Comparison of ENCODE assay signal across 9 cellular contexts in genomic region chr13:49641810-49642291, GRCh38. TPM values are rescaled to one million over a fixed set of nuclear protein-coding genes. Genes with fewer than 3 reads are reported as not detected.
A peak's percentile ranks its signal among the peaks of the same experiment; 100 is the strongest.
DNase-seq lines count a peak whose midpoint lies in the region; ATAC-seq and TF ChIP-seq lines count a peak whose summit lies in the region.
"Had no signal": no experiment of that assay in that cellular context is flagged by ENCODE, and none has a peak within 500 bp of the region (broad histone marks: within the 10 kb centered on the region; RNA-seq: fewer than 3 reads in every experiment).

No MANE protein-coding gene starts in this region.

- 86% methylated on average over 4 of the region's 4 CpGs for WGBS in SK-N-SH (ENCODE audit: low lambda C conversion rate)
- 66% methylated on average over 4 of the region's 4 CpGs for WGBS in mammary epithelial cell (ENCODE audit: low coverage, missing lambda C conversion rate)
- 40 to 89% methylated on average over 1 to 4 of the region's 4 CpGs for whole genome bisulfite sequencing in transverse colon (ENCODE audit: low coverage in 1 of 2), 2 donors

- ATAC-seq in SK-N-SH treated with all-trans-retinoic acid at 6 μM for 48 hours = peak; percentile 64
- ATAC-seq in left lobe of liver = peak; percentile 62

- DNase-seq in SK-N-SH (no peak), mammary epithelial cell (peak; percentile 91), left lobe of liver (ENCODE audit: low spot score) (no peak), transverse colon (peak; percentile 33), occipital lobe (lab: John Stamatoyannopoulos, UW) (no peak), GM13976 (ENCODE audit: low spot score) (no peak), NCI-H2227 treated with DMSO at 0.1 percent for 48 hours (lab: John Stamatoyannopoulos, UW) (no peak)
- DNase-seq: activated naive CD8-positive, alpha-beta T cell treated with anti-CD3 and anti-CD28 coated beads, Interleukin-2, amount 10 ng/mL, durations not matched to agents 7 days and 5 days had no signal

- in situ Hi-C loops in mammary epithelial cell (cut with MboI; ENCODE audit: low sequenced_read_pairs in 2 of 2) = no loop called here
- in situ Hi-C loops in transverse colon (cut with MboI; ENCODE audit: low pct_ligation_motif_present in 1 of 4, low pct_unique_long_range_greater_than_20kb in 1 of 4, low sequenced_read_pairs in 3 of 4) = no loop called here
- in situ Hi-C loops in GM13976 (cut with MboI; ENCODE audit: low sequenced_read_pairs, unreplicated experiment) = no loop called here

- POLR2A ChIA-PET in SK-N-SH (lab: Yijun Ruan, JAX) = no interaction called here

- H4K20me1 ChIP-seq in SK-N-SH (ENCODE audit: insufficient read depth) = no peaks in the 10 kb centered on the region
- H4K20me1 ChIP-seq in mammary epithelial cell (ENCODE audit: insufficient read depth, low read length) = no peaks in the 10 kb centered on the region

- no peaks in the 10 kb centered on the region for H3K9me2 ChIP-seq in SK-N-SH

- TF ChIP-seq CTCF in SK-N-SH (IDR thresholded peaks at IDR 0.05) (no peak), mammary epithelial cell (conservative IDR thresholded peaks at IDR 0.05 in 1 of 2, IDR thresholded peaks at IDR 0.05 in 1 of 2; ENCODE audit: extremely low read depth in 1 of 2, insufficient read depth in 1 of 2, low read depth in 1 of 2, low read length in 2 of 2) (no peak), transverse colon (IDR thresholded peaks at IDR 0.05) (no peak), GM13976 (IDR thresholded peaks at IDR 0.05; ENCODE audit: borderline replicate concordance, control extremely low read depth, extremely low read depth, insufficient read depth, missing control alignments) (no peak)

- no peak overlapping the region for H3K27ac ChIP-seq in SK-N-SH (ENCODE audit: low read depth in 2 of 2, low read length in 1 of 2)
- no peak overlapping the region for H3K27ac ChIP-seq in mammary epithelial cell (ENCODE audit: insufficient read depth, low read depth, low read length)
- peak overlapping the region in 3 of 4 donors; percentile 9 to 23 (median 15) for H3K27ac ChIP-seq in transverse colon

- CTCF ChIA-PET in SK-N-SH (lab: Yijun Ruan, JAX) (no interaction called here), mammary epithelial cell (lab: Charles Lee; ENCODE audit: low non-redundant PET) (interaction anchor here (0.6 kb wide), 2 partner anchors 30 to 1270 kb away, joined by 3 to 4 read pairs; no protein-coding TSS in a partner anchor)

- H3K9me3 ChIP-seq in SK-N-SH = no peaks in the 10 kb centered on the region
- no peaks in the 10 kb centered on the region for H3K9me3 ChIP-seq in mammary epithelial cell (replicated peaks; ENCODE audit: insufficient read depth, low read length)
- H3K9me3 ChIP-seq in transverse colon = no peaks in the 10 kb centered on the region

- TF ChIP-seq POLR2A in transverse colon (IDR thresholded peaks at IDR 0.05) = no peak

- no peak for TF ChIP-seq RAD21 in SK-N-SH (IDR thresholded peaks at IDR 0.05; ENCODE audit: low read length)

- H3K9ac ChIP-seq in SK-N-SH (no peak overlapping the region), mammary epithelial cell (ENCODE audit: insufficient read depth, low read length) (no peak overlapping the region)

- intact Hi-C loops in mammary epithelial cell (cut with micrococcal nuclease) = no loop called here
- intact Hi-C loops in transverse colon (cut with DNase I; ENCODE audit: low total_unique reads) = no loop called here

- H3K36me3 ChIP-seq in SK-N-SH (replicated peaks in 1 of 2; ENCODE audit: control insufficient read depth in 1 of 2, insufficient read depth in 2 of 2, low read length in 1 of 2) (no peaks in the 10 kb centered on the region), mammary epithelial cell (ENCODE audit: insufficient read depth, low read length) (no peaks in the 10 kb centered on the region), transverse colon (no peaks in the 10 kb centered on the region)

- no peaks in the 10 kb centered on the region for H3K27me3 ChIP-seq in SK-N-SH (ENCODE audit: insufficient read depth)
- H3K27me3 ChIP-seq in mammary epithelial cell (ENCODE audit: insufficient read depth, low read length) = no peaks in the 10 kb centered on the region
- H3K27me3 ChIP-seq in transverse colon = no peaks in the 10 kb centered on the region

- no peaks in the 10 kb centered on the region for H3K79me2 ChIP-seq in SK-N-SH (ENCODE audit: insufficient read depth)
- no peaks in the 10 kb centered on the region for H3K79me2 ChIP-seq in mammary epithelial cell (ENCODE audit: insufficient read depth, low read length)

- no TSS peak for BruUV-seq in mammary epithelial cell (replicated peaks; lab: Mats Ljungman, UMichigan)

- no peaks in the 10 kb centered on the region for H3F3A ChIP-seq in SK-N-SH (replicated peaks; ENCODE audit: insufficient read depth)

- no peak for TF ChIP-seq EP300 in SK-N-SH (IDR thresholded peaks at IDR 0.05; ENCODE audit: borderline replicate concordance in 1 of 2, low read depth in 1 of 2, low read length in 1 of 2)
- no peak for TF ChIP-seq EP300 in transverse colon (IDR thresholded peaks at IDR 0.05; ENCODE audit: low read depth)

- no peak overlapping the region for H2AFZ ChIP-seq in SK-N-SH (ENCODE audit: low read depth)
- peak overlapping the region; percentile 81 for H2AFZ ChIP-seq in mammary epithelial cell (ENCODE audit: low read depth, low read length)

- dilution Hi-C loops in mammary epithelial cell (cut with HindIII; ENCODE audit: low sequenced_read_pairs) = no loop called here

- H3K4me1 ChIP-seq in SK-N-SH (ENCODE audit: control insufficient read depth in 1 of 2, insufficient read depth in 2 of 2, low read depth in 1 of 2, low read length in 1 of 2) (no peaks in the 10 kb centered on the region), mammary epithelial cell (ENCODE audit: insufficient read depth, low read length) (peaks cover 6% of the 10 kb centered on the region), transverse colon (no peaks in the 10 kb centered on the region)

- H3K4me3 ChIP-seq in SK-N-SH (ENCODE audit: low read depth in 2 of 2, low read length in 1 of 2) = no peak overlapping the region
- H3K4me3 ChIP-seq in mammary epithelial cell (replicated peaks in 1 of 3; ENCODE audit: insufficient read depth in 1 of 3, low read depth in 2 of 3, low read length in 3 of 3) = no peak overlapping the region
- H3K4me3 ChIP-seq in transverse colon = no peak overlapping the region

- H3K4me2 ChIP-seq in SK-N-SH (no peak overlapping the region), mammary epithelial cell (ENCODE audit: insufficient read depth, low read depth, low read length) (peak overlapping the region; percentile 63)

TF ChIP-seq in SK-N-SH treated with all-trans-retinoic acid at 6 μM for 48 hours, 23 proteins besides CTCF, POLR2A, EP300 and RAD21 (continues in another document):
- no peak for TF ChIP-seq ZNF70 (CRISPR knock-in tag; IDR thresholded peaks at IDR 0.05)
- no peak for TF ChIP-seq ZC3H10 (CRISPR knock-in tag; IDR thresholded peaks at IDR 0.05)
- TF ChIP-seq ZNF8 (CRISPR knock-in tag; IDR thresholded peaks at IDR 0.05) = no peak
- no peak for TF ChIP-seq ARNTL (CRISPR knock-in tag; IDR thresholded peaks at IDR 0.05; ENCODE audit: borderline replicate concordance, low read depth)
- TF ChIP-seq OSR1 (CRISPR knock-in tag; IDR thresholded peaks at IDR 0.05) = no peak
- no peak for TF ChIP-seq ZNF565 (CRISPR knock-in tag; conservative IDR thresholded peaks at IDR 0.05; ENCODE audit: low read depth)
- TF ChIP-seq BACH2 (CRISPR knock-in tag; IDR thresholded peaks at IDR 0.05; ENCODE audit: borderline replicate concordance) = no peak
- no peak for TF ChIP-seq ZFP3 (CRISPR knock-in tag; IDR thresholded peaks at IDR 0.05)
- TF ChIP-seq ESRRG (CRISPR knock-in tag; IDR thresholded peaks at IDR 0.05) = no peak

TF ChIP-seq in SK-N-SH, 30 proteins besides CTCF, POLR2A, EP300 and RAD21:
- TF ChIP-seq RFX5 (IDR thresholded peaks at IDR 0.05; ENCODE audit: low read length) (no peak), FOXJ3 (CRISPR knock-in tag; IDR thresholded peaks at IDR 0.05) (no peak), USF2 (IDR thresholded peaks at IDR 0.05; ENCODE audit: borderline replicate concordance, low read depth, low read length) (no peak)

RNA-seq across cellular contexts. Expression of gene ARL11, which starts 13.5 kb away (rescaled TPM):
- polyA plus RNA-seq in SK-N-SH (2012; rRNA removed) (not detected in 2 replicates), mammary epithelial cell (0.03 TPM)
- not detected in 2 replicates for polyA plus RNA-seq in SK-N-SH (2012; cell fraction: cytosol; rRNA removed)
- polyA plus RNA-seq in SK-N-SH (2012; cell fraction: nucleus; rRNA removed) = not detected in 2 replicates
- total RNA-seq in mammary epithelial cell (under 1 TPM in 1 of 2 donors, not detected in 1; under 0.01 TPM), left lobe of liver (0.23 TPM), transverse colon (under 1 TPM in 2 of 4 donors, not detected in 2; 0.68 to 0.79 TPM), occipital lobe (0.31 TPM)
- polyA minus RNA-seq in mammary epithelial cell = not detected

RNA-seq across cellular contexts. Expression of gene EBPL, which starts 49.4 kb away (rescaled TPM):
- polyA plus RNA-seq in SK-N-SH (2012; rRNA removed) = 113 and 114 TPM in 2 replicates
- polyA plus RNA-seq in SK-N-SH (2012; cell fraction: cytosol; rRNA removed) = 112 and 118 TPM in 2 replicates
- polyA plus RNA-seq in SK-N-SH (2012; cell fraction: nucleus; rRNA removed) = 39.9 and 41.2 TPM in 2 replicates
- total RNA-seq in mammary epithelial cell = 10 to 100 TPM; 26.7 to 46.1 TPM
- polyA plus RNA-seq in mammary epithelial cell = 75.7 TPM
- polyA minus RNA-seq in mammary epithelial cell = 44.6 TPM
- total RNA-seq in left lobe of liver = 62.5 TPM
- 10 to 100 TPM in 2 of 4 donors, 1 to 10 TPM in 2; 6.0 to 56.2 (median 16.4) TPM for total RNA-seq in transverse colon
- 40.4 TPM for total RNA-seq in occipital lobe

RNA-seq across cellular contexts. Expression of gene RCBTB1, which starts 56.5 kb away (rescaled TPM):
- polyA plus RNA-seq in SK-N-SH (2012; rRNA removed) = 13.2 and 13.8 TPM in 2 replicates
- 15.5 and 15.8 TPM in 2 replicates for polyA plus RNA-seq in SK-N-SH (2012; cell fraction: cytosol; rRNA removed)
- 19.3 and 24.4 TPM in 2 replicates for polyA plus RNA-seq in SK-N-SH (2012; cell fraction: nucleus; rRNA removed)
- 10 to 100 TPM; 29.9 to 87.5 TPM for total RNA-seq in mammary epithelial cell
- polyA plus RNA-seq in mammary epithelial cell = 13.9 TPM
- polyA minus RNA-seq in mammary epithelial cell = 19.2 TPM
- total RNA-seq in left lobe of liver = 7.2 TPM
- 10 to 100 TPM in 1 of 4 donors, 1 to 10 TPM in 3; 4.9 to 10.4 (median 7.7) TPM for total RNA-seq in transverse colon
- total RNA-seq in occipital lobe = 14.2 TPM

Comparison
In these comparisons a context has a peak if more than half of its experiments do, and no peak if none do; other contexts are left out.
1. DNase-seq: peak in mammary epithelial cell (single experiment) and transverse colon (single experiment); none in SK-N-SH (single experiment), left lobe of liver (single experiment), occipital lobe (single experiment), GM13976 (single experiment) and NCI-H2227 treated with DMSO at 0.1 percent for 48 hours (single experiment).
2. H3K27ac ChIP-seq: peak in transverse colon (3 of 4); none in SK-N-SH (0 of 2) and mammary epithelial cell (single experiment).